In genomic region chr4:129455462-129455861, GRCh38 we compare ENCODE assay signal across 15 cellular contexts.
DNase-seq lines count a peak whose midpoint lies in the region; ATAC-seq and TF ChIP-seq lines count a peak whose summit lies in the region.
"Had no signal": no experiment of that assay in that cellular context is flagged by ENCODE, and none has a peak within 500 bp of the region (broad histone marks: within the 10 kb centered on the region; RNA-seq: fewer than 3 reads in every experiment).

No MANE protein-coding gene starts in this region.

- no peaks in the 10 kb centered on the region for H3K36me3 Mint-ChIP-seq in Caco-2 (ENCODE audit: insufficient read depth, unreplicated experiment)

- H4K20me1 ChIP-seq in neural cell (ENCODE audit: insufficient read depth): no peaks in the 10 kb centered on the region

- H3K27me3 ChIP-seq in neural cell (ENCODE audit: insufficient read depth, low read depth, low read length): no peaks in the 10 kb centered on the region
- no peaks in the 10 kb centered on the region for H3K27me3 ChIP-seq in Caco-2 (replicated peaks; ENCODE audit: control insufficient read depth, insufficient read depth, low read length)
- H3K27me3 ChIP-seq: sigmoid colon, suprapubic skin had no signal

- H3K9ac ChIP-seq in neural cell (ENCODE audit: low read length): no peak overlapping the region

- BruUV-seq in Caco-2 (replicated peaks; lab: Mats Ljungman, UMichigan): no TSS peak

- H3K36me3 ChIP-seq in neural cell (ENCODE audit: insufficient read depth, low read length) (no peaks in the 10 kb centered on the region), Caco-2 (ENCODE audit: control insufficient read depth, insufficient read depth, low read length) (no peaks in the 10 kb centered on the region)
- H3K36me3 ChIP-seq: sigmoid colon, suprapubic skin had no signal

- no peak overlapping the region for H3K27ac Mint-ChIP-seq in stimulated activated naive CD8-positive, alpha-beta T cell treated with anti-CD3 and anti-CD28 coated beads, Interleukin-15, amount 100 ng/mL, for 72 hours
- no peak overlapping the region for H3K27ac Mint-ChIP-seq in Caco-2 (ENCODE audit: unreplicated experiment)
- H3K27ac Mint-ChIP-seq: activated B cell treated with CpG ODN at 0.5 μM for 24 hours, T-helper 17 cell had no signal

- no peaks in the 10 kb centered on the region for H3K4me1 Mint-ChIP-seq in stimulated activated naive CD8-positive, alpha-beta T cell treated with anti-CD3 and anti-CD28 coated beads, Interleukin-15, amount 100 ng/mL, for 72 hours
- H3K4me1 Mint-ChIP-seq in Caco-2 (ENCODE audit: low read depth, unreplicated experiment): no peaks in the 10 kb centered on the region
- H3K4me1 Mint-ChIP-seq: activated B cell treated with CpG ODN at 0.5 μM for 24 hours, T-helper 17 cell had no signal

- no peaks in the 10 kb centered on the region for H3F3A ChIP-seq in neural cell (ENCODE audit: insufficient read depth, low read length, poor library complexity, severe bottlenecking)

- ATAC-seq in stimulated activated naive CD8-positive, alpha-beta T cell treated with anti-CD3 and anti-CD28 coated beads, Interleukin-15, amount 100 ng/mL, for 72 hours: no peak
- ATAC-seq: left colon, T-helper 17 cell had no signal

- no peaks in the 10 kb centered on the region for H3K9me2 ChIP-seq in neural cell (ENCODE audit: insufficient read depth, low read length)

- H3K4me1 ChIP-seq in Caco-2: no peaks in the 10 kb centered on the region
- H3K4me1 ChIP-seq: sigmoid colon, suprapubic skin had no signal

- intact Hi-C loops in Caco-2 (cut with micrococcal nuclease; ENCODE audit: unreplicated experiment): no loop called here

- TF ChIP-seq EP300 in neural cell (conservative IDR thresholded peaks at IDR 0.05; ENCODE audit: poor library complexity, severe bottlenecking): no peak

- H3K4me3 ChIP-seq in neural cell (ENCODE audit: low read length) (no peak overlapping the region), Caco-2 (ENCODE audit: low read depth, low read length) (no peak overlapping the region)
- H3K4me3 ChIP-seq: sigmoid colon, suprapubic skin had no signal

- H3K27ac ChIP-seq in neural cell (ENCODE audit: low read length): no peak overlapping the region
- H3K27ac ChIP-seq: sigmoid colon, suprapubic skin had no signal

- POLR2A ChIA-PET in Caco-2 (lab: Charles Lee): no interaction called here

- TF ChIP-seq CTCF in neural cell (IDR thresholded peaks at IDR 0.05; ENCODE audit: poor library complexity, severe bottlenecking): no peak
- no peak for TF ChIP-seq CTCF in Caco-2 (IDR thresholded peaks at IDR 0.05; ENCODE audit: insufficient read depth in 1 of 2, low read depth in 1 of 2, low read length in 1 of 2, severe bottlenecking in 1 of 2, unreplicated experiment in 1 of 2)

- no peaks in the 10 kb centered on the region for H3K79me2 ChIP-seq in neural cell (replicated peaks; ENCODE audit: insufficient read depth, low read length)

- peaks cover 4% of the 10 kb centered on the region in 2 donors for H3K9me3 Mint-ChIP-seq in stimulated activated naive CD8-positive, alpha-beta T cell treated with anti-CD3 and anti-CD28 coated beads, Interleukin-15, amount 100 ng/mL, for 72 hours
- H3K9me3 Mint-ChIP-seq in Caco-2 (ENCODE audit: unreplicated experiment): no peaks in the 10 kb centered on the region

- CTCF ChIA-PET in Caco-2 (lab: Charles Lee): no interaction called here

- no peak for TF ChIP-seq RAD21 in neural cell (conservative IDR thresholded peaks at IDR 0.05)

- H3K9me3 ChIP-seq in neural cell (ENCODE audit: low read length) (no peaks in the 10 kb centered on the region), Caco-2 (no peaks in the 10 kb centered on the region)
- H3K9me3 ChIP-seq: sigmoid colon, suprapubic skin had no signal

- no peaks in the 10 kb centered on the region for H3K27me3 Mint-ChIP-seq in stimulated activated naive CD8-positive, alpha-beta T cell treated with anti-CD3 and anti-CD28 coated beads, Interleukin-15, amount 100 ng/mL, for 72 hours
- H3K27me3 Mint-ChIP-seq in Caco-2 (ENCODE audit: insufficient read depth, unreplicated experiment): no peaks in the 10 kb centered on the region
- H3K27me3 Mint-ChIP-seq: activated B cell treated with CpG ODN at 0.5 μM for 24 hours, T-helper 17 cell had no signal

- peak; percentile 27 for DNase-seq in DMS53 treated with DMSO at 0.1 percent for 48 hours (lab: John Stamatoyannopoulos, UW; ENCODE audit: unreplicated experiment)
- peak; percentile 48 for DNase-seq in NCI-H187 treated with DMSO at 0.1 percent for 48 hours (lab: John Stamatoyannopoulos, UW)
- DNase-seq in NCI-H524 treated with DMSO at 0.1 percent for 48 hours (lab: John Stamatoyannopoulos, UW): peak; percentile 56
- DNase-seq in stimulated activated naive CD8-positive, alpha-beta T cell treated with anti-CD3 and anti-CD28 coated beads, Interleukin-15, amount 100 ng/mL, for 72 hours: no peak
- DNase-seq in iPS-NIHi11 (ENCODE audit: low spot score): no peak
- DNase-seq in Caco-2: no peak
- DNase-seq: activated B cell treated with CpG ODN at 0.5 μM for 24 hours; DND-41; left colon; occipital lobe; sigmoid colon; stimulated activated CD4-positive, alpha-beta T cell treated with anti-CD3 and anti-CD28 coated beads, Interleukin-2, amount 100 ng/mL, for 48 hours; T-helper 17 cell had no signal

- H3K4me3 Mint-ChIP-seq in stimulated activated naive CD8-positive, alpha-beta T cell treated with anti-CD3 and anti-CD28 coated beads, Interleukin-15, amount 100 ng/mL, for 72 hours: no peak overlapping the region
- H3K4me3 Mint-ChIP-seq in Caco-2 (ENCODE audit: unreplicated experiment): no peak overlapping the region
- H3K4me3 Mint-ChIP-seq: activated B cell treated with CpG ODN at 0.5 μM for 24 hours, T-helper 17 cell had no signal

- no peak overlapping the region for H2AFZ ChIP-seq in neural cell (ENCODE audit: low read depth, low read length)

- H3K4me2 ChIP-seq in neural cell (ENCODE audit: low read length): peak overlapping the region; percentile 10

TF ChIP-seq in neural cell, 6 proteins besides CTCF, POLR2A, EP300 and RAD21:
- TF ChIP-seq REST (IDR thresholded peaks at IDR 0.05; ENCODE audit: borderline replicate concordance): no peak
- no peak for TF ChIP-seq SMC3 (conservative IDR thresholded peaks at IDR 0.05; ENCODE audit: poor library complexity)
- TF ChIP-seq EZH2 (IDR thresholded peaks at IDR 0.05; ENCODE audit: borderline replicate concordance, insufficient read depth, low read length, poor library complexity, severe bottlenecking): no peak
- TF ChIP-seq MXI1 (conservative IDR thresholded peaks at IDR 0.05; ENCODE audit: poor library complexity, severe bottlenecking): no peak
- no peak for TF ChIP-seq TAF1 (IDR thresholded peaks at IDR 0.05; ENCODE audit: low read depth)
- peak; percentile 19 for TF ChIP-seq POLR2AphosphoS5 (IDR thresholded peaks at IDR 0.05)

Comparison
In these comparisons a context has a peak if more than half of its experiments do, and no peak if none do; other contexts are left out.
1. DNase-seq: peak in DMS53 treated with DMSO at 0.1 percent for 48 hours (single experiment), NCI-H187 treated with DMSO at 0.1 percent for 48 hours (single experiment) and NCI-H524 treated with DMSO at 0.1 percent for 48 hours (single experiment); none in stimulated activated naive CD8-positive, alpha-beta T cell treated with anti-CD3 and anti-CD28 coated beads, Interleukin-15, amount 100 ng/mL, for 72 hours (0 of 2), iPS-NIHi11 (single experiment) and Caco-2 (0 of 2).